In genomic region chr5:141691867-141692532, GRCh38 we compare ENCODE assay signal across 1 cellular context.
A peak's percentile ranks its signal among the peaks of the same experiment; 100 is the strongest.
TF ChIP-seq lines count a peak whose summit lies in the region.

No MANE protein-coding gene starts in this region.

TF ChIP-seq in HEK293, 187 proteins besides CTCF, POLR2A, EP300 and RAD21 (continued from another document and continues in another):
- TF ChIP-seq PATZ1 (tag by site-specific recombination; IDR thresholded peaks at IDR 0.05) (peak; percentile 78), ZNF76 (tag by site-specific recombination; IDR thresholded peaks at IDR 0.05; ENCODE audit: borderline replicate concordance, low read depth) (no peak; the same call in 1 of the 2 replicates), ZBTB44 (tag by site-specific recombination; IDR thresholded peaks at IDR 0.05) (peak; percentile 24; the same call in 1 of the 2 replicates), SCRT1 (tag by site-specific recombination; IDR thresholded peaks at IDR 0.05; ENCODE audit: borderline replicate concordance) (no peak), ZNF621 (tag by site-specific recombination; IDR thresholded peaks at IDR 0.05) (no peak), TCF7L2 (IDR thresholded peaks at IDR 0.05; ENCODE audit: borderline replicate concordance, low read depth, low read length) (no peak), ZNF660 (tag by site-specific recombination; IDR thresholded peaks at IDR 0.05) (0 out of 2 replicates have a peak, but pooled peaks have one; percentile 62), TSHZ1 (tag by site-specific recombination; IDR thresholded peaks at IDR 0.05; ENCODE audit: borderline replicate concordance) (no peak), ZNF654 (tag by site-specific recombination; IDR thresholded peaks at IDR 0.05; ENCODE audit: low read depth) (peak; percentile 99), ZNF433 (tag by site-specific recombination; IDR thresholded peaks at IDR 0.05; ENCODE audit: low read depth) (no peak), ZSCAN18 (tag by site-specific recombination; IDR thresholded peaks at IDR 0.05) (no peak), ZNF518A (tag by site-specific recombination; conservative IDR thresholded peaks at IDR 0.05; ENCODE audit: low read depth) (no peak), ZNF449 (tag by site-specific recombination; IDR thresholded peaks at IDR 0.05) (no peak), ZNF623 (tag by site-specific recombination; IDR thresholded peaks at IDR 0.05) (no peak), ZNF830 (tag by site-specific recombination; IDR thresholded peaks at IDR 0.05; ENCODE audit: low read depth) (no peak), ZNF335 (tag by site-specific recombination; conservative IDR thresholded peaks at IDR 0.05) (peak; percentile 66), ZSCAN4 (tag by site-specific recombination; IDR thresholded peaks at IDR 0.05) (no peak), PRDM10 (tag by site-specific recombination; IDR thresholded peaks at IDR 0.05) (peak; percentile 75), ZNF514 (tag by site-specific recombination; IDR thresholded peaks at IDR 0.05) (no peak), SP2 (tag by site-specific recombination; IDR thresholded peaks at IDR 0.05) (peak; percentile 79), ZNF138 (tag by site-specific recombination; IDR thresholded peaks at IDR 0.05; ENCODE audit: borderline replicate concordance) (no peak), SP7 (tag by site-specific recombination; IDR thresholded peaks at IDR 0.05) (peak; percentile 64), BCL11A (tag by site-specific recombination; IDR thresholded peaks at IDR 0.05; ENCODE audit: low read depth) (peak; percentile 36; the same call in 1 of the 2 replicates), BCL6B (tag by site-specific recombination; IDR thresholded peaks at IDR 0.05) (no peak), ZBTB48 (tag by site-specific recombination; IDR thresholded peaks at IDR 0.05) (peak; percentile 68; the same call in 1 of the 2 replicates), TRIM28 (IDR thresholded peaks at IDR 0.05; ENCODE audit: borderline replicate concordance, low read length) (no peak), ZBTB20 (tag by site-specific recombination; IDR thresholded peaks at IDR 0.05) (no peak), ZNF645 (tag by site-specific recombination; IDR thresholded peaks at IDR 0.05) (no peak), ZNF175 (tag by site-specific recombination; IDR thresholded peaks at IDR 0.05) (no peak)
